8 cellular contexts compared by ENCODE assay signal in genomic region chr13:27251166-27252088, GRCh38. TPM values are rescaled to one million over a fixed set of nuclear protein-coding genes. Genes with fewer than 3 reads are reported as not detected.
A peak's percentile ranks its signal among the peaks of the same experiment; 100 is the strongest.
DNase-seq lines count a peak whose midpoint lies in the region; ATAC-seq and TF ChIP-seq lines count a peak whose summit lies in the region.

Gene RPL21, plus strand, starts transcription at chr13:27251558. Its CDS starts 2,219 bp downstream, at chr13:27253777.

- peak; percentile 98 for DNase-seq in G401 (ENCODE audit: low spot score)
- peak; percentile 84 to 92 for DNase-seq in HAP-1 (ENCODE audit: low spot score in 2 of 2)
- peak; percentile 86 for DNase-seq in MM.1S
- peak; percentile 86 to 97 for DNase-seq in SJSA1 (ENCODE audit: low read depth in 1 of 2, low spot score in 2 of 2)
- peak; percentile 84 to 97 (median 96) for DNase-seq in activated naive CD4-positive, alpha-beta T cell (lab: John Stamatoyannopoulos, UW)
- DNase-seq in foreskin keratinocyte, result peak; percentile 80 to 91
- peak; percentile 94 for DNase-seq in neural progenitor cell (ENCODE audit: low spot score)
- peak; percentile 96 for DNase-seq in stromal cell of bone marrow (ENCODE audit: low read depth)

- peak within 1 kb of the TSS; percentile 98 for H3K27ac Mint-ChIP-seq in neural progenitor cell

- H3K27ac ChIP-seq in MM.1S (ENCODE audit: low read length), result peak within 1 kb of the TSS; percentile 77
- peak within 1 kb of the TSS; percentile 99 for H3K27ac ChIP-seq in SJSA1
- peak within 1 kb of the TSS; percentile 93 for H3K27ac ChIP-seq in foreskin keratinocyte
- H3K27ac ChIP-seq in neural progenitor cell, result peak within 1 kb of the TSS; percentile 93

- TF ChIP-seq CTCF in MM.1S (IDR thresholded peaks at IDR 0.05; ENCODE audit: low read length), result no peak
- TF ChIP-seq CTCF in foreskin keratinocyte (conservative IDR thresholded peaks at IDR 0.05), result no peak
- no peak for TF ChIP-seq CTCF in neural progenitor cell (IDR thresholded peaks at IDR 0.05)

- H3K9me3 Mint-ChIP-seq in neural progenitor cell, result no peaks in the 10 kb centered on the region

- H3K36me3 Mint-ChIP-seq in neural progenitor cell, result peaks cover 15% of the 10 kb centered on the region

- peak within 1 kb of the TSS; percentile 97 for H3K4me3 ChIP-seq in HAP-1
- peak within 1 kb of the TSS; percentile 94 for H3K4me3 ChIP-seq in MM.1S (ENCODE audit: low read length)
- H3K4me3 ChIP-seq in SJSA1, result peak within 1 kb of the TSS; percentile 77
- peak within 1 kb of the TSS; percentile 80 for H3K4me3 ChIP-seq in neural progenitor cell

- H3F3A ChIP-seq in MM.1S (ENCODE audit: insufficient read depth, low read length), result no peaks in the 10 kb centered on the region
- H3F3A ChIP-seq in neural progenitor cell (ENCODE audit: low read depth), result peaks cover 37% of the 10 kb centered on the region

- H3K79me2 ChIP-seq in MM.1S (ENCODE audit: low read length) (peaks cover 55% of the 10 kb centered on the region), neural progenitor cell (ENCODE audit: low read depth) (peaks cover 78% of the 10 kb centered on the region)

- no peaks in the 10 kb centered on the region for H4K20me1 ChIP-seq in MM.1S (ENCODE audit: insufficient read depth, low read length)
- peaks cover 39% of the 10 kb centered on the region for H4K20me1 ChIP-seq in neural progenitor cell (ENCODE audit: low read depth)

- H3K9ac ChIP-seq in MM.1S (ENCODE audit: low read length), result peak within 1 kb of the TSS; percentile 99
- peak within 1 kb of the TSS; percentile 98 for H3K9ac ChIP-seq in neural progenitor cell

- H3K9me2 ChIP-seq in MM.1S (replicated peaks; ENCODE audit: insufficient read depth, low read length), result no peaks in the 10 kb centered on the region

- in situ Hi-C loops in G401 (cut with HindIII; ENCODE audit: low sequenced_read_pairs) (no loop called here), HAP-1 (cut with MboI; ENCODE audit: low sequenced_read_pairs) (loop anchor here (10.0 kb wide), 1 partner anchor 267 kb away; no protein-coding TSS in a partner anchor)

- H3K9me3 ChIP-seq in HAP-1, result no peaks in the 10 kb centered on the region
- H3K9me3 ChIP-seq in MM.1S (replicated peaks; ENCODE audit: insufficient read depth, low read length), result no peaks in the 10 kb centered on the region
- no peaks in the 10 kb centered on the region for H3K9me3 ChIP-seq in SJSA1 (replicated peaks)
- no peaks in the 10 kb centered on the region for H3K9me3 ChIP-seq in neural progenitor cell (ENCODE audit: low read depth)

- peaks cover 5% of the 10 kb centered on the region for H3K4me1 ChIP-seq in HAP-1
- no peaks in the 10 kb centered on the region for H3K4me1 ChIP-seq in MM.1S (ENCODE audit: low read length)
- 0 out of 2 replicates have a peak, but pooled peaks cover 8% of the 10 kb centered on the region for H3K4me1 ChIP-seq in SJSA1 (replicated peaks)
- H3K4me1 ChIP-seq in foreskin keratinocyte, result peaks cover 4% of the 10 kb centered on the region
- peaks cover 22% of the 10 kb centered on the region for H3K4me1 ChIP-seq in neural progenitor cell

- H3K27me3 Mint-ChIP-seq in neural progenitor cell (ENCODE audit: insufficient read depth, low read depth), result peaks cover 3% of the 10 kb centered on the region

- ATAC-seq in foreskin keratinocyte, result peak; percentile 98

- peaks cover 27% of the 10 kb centered on the region for H3K4me1 Mint-ChIP-seq in neural progenitor cell

- H2AFZ ChIP-seq in MM.1S (ENCODE audit: low read length), result peak within 1 kb of the TSS; percentile 66
- peak within 1 kb of the TSS; percentile 96 for H2AFZ ChIP-seq in neural progenitor cell (replicated peaks)

- peak within 1 kb of the TSS; percentile 99 for H3K4me3 Mint-ChIP-seq in neural progenitor cell

- H3K27me3 ChIP-seq in HAP-1 (ENCODE audit: low read depth) (no peaks in the 10 kb centered on the region), MM.1S (replicated peaks; ENCODE audit: insufficient read depth, low read length) (no peaks in the 10 kb centered on the region), SJSA1 (replicated peaks) (no peaks in the 10 kb centered on the region), foreskin keratinocyte (no peaks in the 10 kb centered on the region), neural progenitor cell (no peaks in the 10 kb centered on the region)

- H3K36me3 ChIP-seq in HAP-1 (replicated peaks) (peaks cover 50% of the 10 kb centered on the region), MM.1S (replicated peaks; ENCODE audit: insufficient read depth, low read length) (no peaks in the 10 kb centered on the region), SJSA1 (peaks cover 48% of the 10 kb centered on the region), neural progenitor cell (peaks cover 7% of the 10 kb centered on the region)

- peak within 1 kb of the TSS; percentile 85 for H3K4me2 ChIP-seq in MM.1S (ENCODE audit: low read depth, low read length)
- H3K4me2 ChIP-seq in neural progenitor cell, result peak within 1 kb of the TSS; percentile 96

RNA-seq across cellular contexts. Expression of gene RPL21, which starts in this region (rescaled TPM):
- total RNA-seq in G401 (2014; rRNA removed; shearing (Covaris generic)), result 1,415 and 1,774 TPM in 2 replicates
- total RNA-seq in SJSA1 (2014; rRNA removed; shearing (Covaris generic)), result 625 and 934 TPM in 2 replicates
- 1,758 and 1,842 TPM in 2 replicates for total RNA-seq in foreskin keratinocyte
- polyA plus RNA-seq in foreskin keratinocyte, result 2,433 and 2,569 TPM in 2 replicates
- 1,463 and 2,072 TPM in 2 replicates for total RNA-seq in neural progenitor cell (ENCODE audit: low replicate concordance)

Comparison
In these comparisons a context has a peak if more than half of its experiments do, and no peak if none do; other contexts are left out.
1. Peak in every context shown above with its lines: DNase-seq, ATAC-seq, H3K4me3 ChIP-seq and H3K27ac ChIP-seq.